1 cellular context compared by ENCODE assay signal in the genomic region with DNA sequence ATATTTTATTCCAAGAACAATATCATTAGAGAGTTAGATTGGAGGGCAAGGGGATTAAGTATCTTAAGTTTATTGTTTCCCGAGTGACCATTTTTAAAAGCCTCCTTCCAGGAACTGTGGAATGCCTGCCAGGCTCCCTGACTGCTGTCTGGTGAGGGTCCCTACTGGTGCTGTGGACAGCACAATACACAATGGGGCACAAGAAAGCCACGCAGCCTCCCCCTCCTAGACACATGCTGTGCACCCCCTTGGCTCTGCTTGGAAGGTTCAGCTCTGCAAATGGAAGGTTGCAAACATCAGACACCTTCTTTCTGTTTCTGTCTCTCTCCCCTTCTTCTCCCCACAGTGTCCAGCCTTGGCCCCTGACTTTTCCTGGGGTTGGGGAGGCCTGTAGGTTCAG.
TF ChIP-seq lines count a peak whose summit lies in the region.

No MANE protein-coding gene starts in this region.

TF ChIP-seq in GM23338, 12 proteins besides CTCF, POLR2A, EP300 and RAD21 (continued from another document):
- TF ChIP-seq, protein P1, sequence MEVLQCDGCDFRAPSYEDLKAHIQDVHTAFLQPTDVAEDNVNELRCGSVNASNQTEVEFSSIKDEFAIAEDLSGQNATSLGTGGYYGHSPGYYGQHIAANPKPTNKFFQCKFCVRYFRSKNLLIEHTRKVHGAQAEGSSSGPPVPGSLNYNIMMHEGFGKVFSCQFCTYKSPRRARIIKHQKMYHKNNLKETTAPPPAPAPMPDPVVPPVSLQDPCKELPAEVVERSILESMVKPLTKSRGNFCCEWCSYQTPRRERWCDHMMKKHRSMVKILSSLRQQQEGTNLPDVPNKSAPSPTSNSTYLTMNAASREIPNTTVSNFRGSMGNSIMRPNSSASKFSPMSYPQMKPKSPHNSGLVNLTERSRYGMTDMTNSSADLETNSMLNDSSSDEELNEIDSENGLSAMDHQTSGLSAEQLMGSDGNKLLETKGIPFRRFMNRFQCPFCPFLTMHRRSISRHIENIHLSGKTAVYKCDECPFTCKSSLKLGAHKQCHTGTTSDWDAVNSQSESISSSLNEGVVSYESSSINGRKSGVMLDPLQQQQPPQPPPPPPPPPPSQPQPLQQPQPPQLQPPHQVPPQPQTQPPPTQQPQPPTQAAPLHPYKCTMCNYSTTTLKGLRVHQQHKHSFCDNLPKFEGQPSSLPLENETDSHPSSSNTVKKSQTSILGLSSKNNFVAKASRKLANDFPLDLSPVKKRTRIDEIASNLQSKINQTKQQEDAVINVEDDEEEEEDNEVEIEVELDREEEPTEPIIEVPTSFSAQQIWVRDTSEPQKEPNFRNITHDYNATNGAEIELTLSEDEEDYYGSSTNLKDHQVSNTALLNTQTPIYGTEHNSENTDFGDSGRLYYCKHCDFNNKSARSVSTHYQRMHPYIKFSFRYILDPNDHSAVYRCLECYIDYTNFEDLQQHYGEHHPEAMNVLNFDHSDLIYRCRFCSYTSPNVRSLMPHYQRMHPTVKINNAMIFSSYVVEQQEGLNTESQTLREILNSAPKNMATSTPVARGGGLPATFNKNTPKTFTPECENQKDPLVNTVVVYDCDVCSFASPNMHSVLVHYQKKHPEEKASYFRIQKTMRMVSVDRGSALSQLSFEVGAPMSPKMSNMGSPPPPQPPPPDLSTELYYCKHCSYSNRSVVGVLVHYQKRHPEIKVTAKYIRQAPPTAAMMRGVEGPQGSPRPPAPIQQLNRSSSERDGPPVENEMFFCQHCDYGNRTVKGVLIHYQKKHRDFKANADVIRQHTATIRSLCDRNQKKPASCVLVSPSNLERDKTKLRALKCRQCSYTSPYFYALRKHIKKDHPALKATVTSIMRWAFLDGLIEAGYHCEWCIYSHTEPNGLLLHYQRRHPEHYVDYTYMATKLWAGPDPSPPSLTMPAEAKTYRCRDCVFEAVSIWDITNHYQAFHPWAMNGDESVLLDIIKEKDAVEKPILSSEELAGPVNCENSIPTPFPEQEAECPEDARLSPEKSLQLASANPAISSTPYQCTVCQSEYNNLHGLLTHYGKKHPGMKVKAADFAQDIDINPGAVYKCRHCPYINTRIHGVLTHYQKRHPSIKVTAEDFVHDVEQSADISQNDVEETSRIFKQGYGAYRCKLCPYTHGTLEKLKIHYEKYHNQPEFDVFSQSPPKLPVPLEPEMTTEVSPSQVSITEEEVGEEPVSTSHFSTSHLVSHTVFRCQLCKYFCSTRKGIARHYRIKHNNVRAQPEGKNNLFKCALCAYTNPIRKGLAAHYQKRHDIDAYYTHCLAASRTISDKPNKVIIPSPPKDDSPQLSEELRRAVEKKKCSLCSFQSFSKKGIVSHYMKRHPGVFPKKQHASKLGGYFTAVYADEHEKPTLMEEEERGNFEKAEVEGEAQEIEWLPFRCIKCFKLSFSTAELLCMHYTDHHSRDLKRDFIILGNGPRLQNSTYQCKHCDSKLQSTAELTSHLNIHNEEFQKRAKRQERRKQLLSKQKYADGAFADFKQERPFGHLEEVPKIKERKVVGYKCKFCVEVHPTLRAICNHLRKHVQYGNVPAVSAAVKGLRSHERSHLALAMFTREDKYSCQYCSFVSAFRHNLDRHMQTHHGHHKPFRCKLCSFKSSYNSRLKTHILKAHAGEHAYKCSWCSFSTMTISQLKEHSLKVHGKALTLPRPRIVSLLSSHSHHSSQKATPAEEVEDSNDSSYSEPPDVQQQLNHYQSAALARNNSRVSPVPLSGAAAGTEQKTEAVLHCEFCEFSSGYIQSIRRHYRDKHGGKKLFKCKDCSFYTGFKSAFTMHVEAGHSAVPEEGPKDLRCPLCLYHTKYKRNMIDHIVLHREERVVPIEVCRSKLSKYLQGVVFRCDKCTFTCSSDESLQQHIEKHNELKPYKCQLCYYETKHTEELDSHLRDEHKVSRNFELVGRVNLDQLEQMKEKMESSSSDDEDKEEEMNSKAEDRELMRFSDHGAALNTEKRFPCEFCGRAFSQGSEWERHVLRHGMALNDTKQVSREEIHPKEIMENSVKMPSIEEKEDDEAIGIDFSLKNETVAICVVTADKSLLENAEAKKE (CRISPR knock-in tag; IDR thresholded peaks at IDR 0.05): no peak
- TF ChIP-seq EZH2phosphoT487 (IDR thresholded peaks at IDR 0.05; ENCODE audit: unreplicated experiment): no peak
- no peak for TF ChIP-seq JUNB (IDR thresholded peaks at IDR 0.05; ENCODE audit: unreplicated experiment)
- no peak for TF ChIP-seq REST (IDR thresholded peaks at IDR 0.05; ENCODE audit: unreplicated experiment)
